Comparison of ENCODE assay signal across 8 cellular contexts in genomic region chr13:113298001-113298945, GRCh38. TPM values are rescaled to one million over a fixed set of nuclear protein-coding genes. Genes with fewer than 3 reads are reported as not detected.
A peak's percentile ranks its signal among the peaks of the same experiment; 100 is the strongest.
DNase-seq lines count a peak whose midpoint lies in the region; ATAC-seq and TF ChIP-seq lines count a peak whose summit lies in the region.

No MANE protein-coding gene starts in this region.

- peak overlapping the region; percentile 78 for H3K27ac ChIP-seq in mammary epithelial cell (ENCODE audit: insufficient read depth, low read depth, low read length)

- H3K27me3 ChIP-seq in mammary epithelial cell (ENCODE audit: insufficient read depth, low read length): no peaks in the 10 kb centered on the region

- no peaks in the 10 kb centered on the region for H4K20me1 ChIP-seq in mammary epithelial cell (ENCODE audit: insufficient read depth, low read length)

- TF ChIP-seq CTCF in mammary epithelial cell (conservative IDR thresholded peaks at IDR 0.05 in 1 of 2, IDR thresholded peaks at IDR 0.05 in 1 of 2; ENCODE audit: extremely low read depth in 1 of 2, insufficient read depth in 1 of 2, low read depth in 1 of 2, low read length in 2 of 2): no peak
- no peak for TF ChIP-seq CTCF in mucosa of descending colon (IDR thresholded peaks at IDR 0.05)

- intact Hi-C loops in mammary epithelial cell (cut with micrococcal nuclease) (loop anchor here (2.0 to 10.0 kb wide), 4 partner anchors 64 to 355 kb away; partner anchors contain the start of genes CUL4A, DCUN1D2, GRTP1 and PCID2), mucosa of descending colon (cut with DNase I, micrococcal nuclease) (no loop called here)

- H3K4me1 ChIP-seq in mammary epithelial cell (ENCODE audit: insufficient read depth, low read length) (peaks cover 3% of the 10 kb centered on the region), mucosa of descending colon (ENCODE audit: low read depth) (peaks cover 10% of the 10 kb centered on the region)

- peak overlapping the region; percentile 96 for H2AFZ ChIP-seq in mammary epithelial cell (ENCODE audit: low read depth, low read length)

- H3K9me3 ChIP-seq in mammary epithelial cell (replicated peaks; ENCODE audit: insufficient read depth, low read length) (no peaks in the 10 kb centered on the region), mucosa of descending colon (no peaks in the 10 kb centered on the region)

- peaks cover 67% of the 10 kb centered on the region for H3K79me2 ChIP-seq in mammary epithelial cell (ENCODE audit: insufficient read depth, low read length)

- H3K9ac ChIP-seq in mammary epithelial cell (ENCODE audit: insufficient read depth, low read length): peak overlapping the region; percentile 88

- no peaks in the 10 kb centered on the region for H3K36me3 ChIP-seq in mammary epithelial cell (ENCODE audit: insufficient read depth, low read length)
- no peaks in the 10 kb centered on the region for H3K36me3 ChIP-seq in mucosa of descending colon (ENCODE audit: low read depth)

- peak overlapping the region; percentile 96 for H3K4me2 ChIP-seq in mammary epithelial cell (ENCODE audit: insufficient read depth, low read depth, low read length)

- WGBS in mammary epithelial cell (ENCODE audit: low coverage, missing lambda C conversion rate): 2% methylated on average over 20 of the region's 21 CpGs

- in situ Hi-C loops in mammary epithelial cell (cut with MboI; ENCODE audit: low sequenced_read_pairs in 2 of 2): no loop called here

- H3K4me3 ChIP-seq in mammary epithelial cell (replicated peaks in 1 of 3; ENCODE audit: insufficient read depth in 1 of 3, low read depth in 2 of 3, low read length in 3 of 3) (peak overlapping the region; percentile 79 to 91 (median 91)), mucosa of descending colon (peak overlapping the region; percentile 66)

- ATAC-seq in mucosa of descending colon: no peak

- BruUV-seq in mammary epithelial cell (replicated peaks; lab: Mats Ljungman, UMichigan): TSS peak; percentile 67

- dilution Hi-C loops in mammary epithelial cell (cut with HindIII; ENCODE audit: low sequenced_read_pairs): no loop called here

- DNase-seq in CD1c-positive myeloid dendritic cell (ENCODE audit: extremely low spot score) (peak; percentile 45), Kasumi-1 (lab: John Stamatoyannopoulos, UW) (peak; percentile 20 to 31), mammary epithelial cell (peak; percentile 79), mucosa of descending colon (no peak), 8988T (no peak), SK-N-DZ (ENCODE audit: low spot score) (no peak), NCI-H2171 (lab: John Stamatoyannopoulos, UW) (no peak)
- DNase-seq in stimulated activated CD4-positive, alpha-beta T cell treated with anti-CD3 and anti-CD28 coated beads, Interleukin-15, amount 100 ng/mL, for 24 hours: no peak

- CTCF ChIA-PET in mammary epithelial cell (lab: Charles Lee; ENCODE audit: low non-redundant PET): interaction anchor here (0.6 kb wide), 1 partner anchor 142 kb away, joined by 20 read pairs; no protein-coding TSS in a partner anchor

RNA-seq across cellular contexts. Expression of gene LAMP1, which starts 1.2 kb away (rescaled TPM):
- total RNA-seq in mammary epithelial cell: 100 to 1,000 TPM; 242 to 252 TPM
- 162 TPM for polyA plus RNA-seq in mammary epithelial cell
- polyA minus RNA-seq in mammary epithelial cell: 88.4 TPM
- total RNA-seq in mucosa of descending colon: 100 to 1,000 TPM; 182 to 207 (median 205) TPM
- 68.3 and 74.7 TPM in 2 replicates for polyA plus RNA-seq in SK-N-DZ (2014; cell fraction: cytosol; rRNA removed)
- 32.7 and 37.4 TPM in 2 replicates for polyA plus RNA-seq in SK-N-DZ (2014; cell fraction: nucleus; rRNA removed)

Comparison
In these comparisons a context has a peak if more than half of its experiments do, and no peak if none do; other contexts are left out.
1. DNase-seq: peak in CD1c-positive myeloid dendritic cell (single experiment), Kasumi-1 (2 of 2) and mammary epithelial cell (single experiment); none in mucosa of descending colon (0 of 3), 8988T (single experiment), stimulated activated CD4-positive, alpha-beta T cell treated with anti-CD3 and anti-CD28 coated beads, Interleukin-15, amount 100 ng/mL, for 24 hours (single experiment), SK-N-DZ (single experiment) and NCI-H2171 (single experiment).